Comparison of ENCODE assay signal across 9 cellular contexts in the genomic region with DNA sequence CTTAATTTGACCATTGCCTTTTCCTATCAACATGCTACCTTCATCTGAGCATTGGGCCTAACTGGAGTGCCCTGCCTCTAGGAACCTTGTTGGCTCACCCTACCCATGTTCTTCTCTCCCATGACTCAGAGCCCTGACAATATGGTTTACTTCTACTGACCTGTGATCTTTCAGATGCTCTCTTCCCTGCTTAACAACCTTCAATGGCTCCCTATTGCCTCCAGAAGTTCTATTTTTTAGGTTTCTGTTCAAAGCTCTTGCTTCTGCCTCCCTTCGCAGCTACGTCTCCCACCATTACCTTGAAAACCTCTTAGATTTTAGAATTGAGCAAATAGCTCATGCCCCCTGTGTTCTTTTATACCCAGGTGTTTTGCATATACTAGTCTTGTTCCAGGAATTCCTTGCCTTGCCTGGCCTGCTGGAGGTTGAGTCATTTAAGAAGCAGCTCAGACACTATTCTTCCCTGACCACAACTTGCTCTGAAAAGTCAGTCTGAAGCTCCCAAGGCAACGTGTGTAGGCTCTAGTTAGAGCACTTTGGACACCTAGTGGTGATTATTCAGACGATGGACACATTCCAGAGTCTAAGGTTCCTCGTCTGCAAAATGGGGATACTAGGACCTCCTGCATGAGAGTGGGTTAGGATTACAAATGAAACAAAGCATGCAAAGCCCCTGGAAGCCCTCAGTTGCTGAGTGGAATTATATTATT.
DNase-seq lines count a peak whose midpoint lies in the region; ATAC-seq and TF ChIP-seq lines count a peak whose summit lies in the region.
"Had no signal": no experiment of that assay in that cellular context is flagged by ENCODE, and none has a peak within 500 bp of the region (broad histone marks: within the 10 kb centered on the region; RNA-seq: fewer than 3 reads in every experiment).

No MANE protein-coding gene starts in this region.

- no peaks in the 10 kb centered on the region for H3K27me3 ChIP-seq in PC-3 (ENCODE audit: low read length)
- peaks cover 0 to 32% (median 0%) of the 10 kb centered on the region in 4 donors for H3K27me3 ChIP-seq in esophagus squamous epithelium

- TF ChIP-seq CTCF in GM13977 (IDR thresholded peaks at IDR 0.05; ENCODE audit: extremely low read depth, insufficient read depth, missing control alignments) (peak; percentile 20), PC-3 (conservative IDR thresholded peaks at IDR 0.05; ENCODE audit: low read depth, low read length) (peak; percentile 60), esophagus squamous epithelium (IDR thresholded peaks at IDR 0.05) (peak in 3 of 6 experiments; percentile 23 to 51 (median 27))

- no TSS peak for BruUV-seq in PC-3 (replicated peaks; lab: Mats Ljungman, UMichigan)

- no peak for TF ChIP-seq POLR2A in esophagus squamous epithelium (IDR thresholded peaks at IDR 0.05)

- no peak overlapping the region for H3K4me3 ChIP-seq in PC-3 (ENCODE audit: low read length)
- no peak overlapping the region for H3K4me3 ChIP-seq in skin epidermis
- no peak overlapping the region for H3K4me3 ChIP-seq in esophagus squamous epithelium

- CTCF ChIA-PET in PC-3 (lab: Charles Lee), result interaction anchor here (0.6 to 1.2 kb wide), 2 partner anchors 35 to 47 kb away, joined by 5 to 16 read pairs; no protein-coding TSS in a partner anchor

- WGBS in esophagus squamous epithelium, 2 donors, result 47 to 54% methylated on average over 5 of the region's 5 CpGs

- no peak for DNase-seq in GM13977 (ENCODE audit: low spot score)
- peak; percentile 76 for DNase-seq in PC-3
- peak; percentile 2 for DNase-seq in fibroblast of peridontal ligament (ENCODE audit: extremely low read depth)
- DNase-seq in esophagus squamous epithelium (lab: John Stamatoyannopoulos, UW), result no peak
- DNase-seq in occipital lobe (lab: John Stamatoyannopoulos, UW), result no peak
- DNase-seq in activated T-cell treated with anti-CD3 and anti-CD28 coated beads for 4 hours, result no peak
- DNase-seq: activated T-cell treated with anti-CD3 and anti-CD28 coated beads, Interleukin-2, amount 50 U/mL, for 4 hours had no signal

- no peaks in the 10 kb centered on the region for H3K36me3 ChIP-seq in PC-3 (ENCODE audit: low read depth, low read length)
- H3K36me3 ChIP-seq in esophagus squamous epithelium, result no peaks in the 10 kb centered on the region

- peak; percentile 88 for ATAC-seq in PC-3
- ATAC-seq in GM19351 (IDR thresholded peaks at IDR 0.05; ENCODE audit: unreplicated experiment), result no peak
- ATAC-seq: activated T-cell treated with anti-CD3 and anti-CD28 coated beads, Interleukin-2, amount 50 U/mL, for 4 hours had no signal

- intact Hi-C loops in PC-3 (cut with micrococcal nuclease), result loop anchor here (1.0 to 2.0 kb wide), 2 partner anchors 35 to 261 kb away; no protein-coding TSS in a partner anchor
- intact Hi-C loops in esophagus squamous epithelium (cut with DNase I), result no loop called here

- POLR2A ChIA-PET in PC-3 (lab: Charles Lee; ENCODE audit: unreplicated experiment), result no interaction called here

- H3K9ac ChIP-seq in PC-3 (ENCODE audit: low read length), result no peak overlapping the region

- no peaks in the 10 kb centered on the region for H3F3A ChIP-seq in PC-3 (ENCODE audit: low read length, unreplicated experiment)

- H2AFZ ChIP-seq in PC-3 (ENCODE audit: low read length), result no peak overlapping the region

- no peaks in the 10 kb centered on the region for H3K79me2 ChIP-seq in PC-3 (ENCODE audit: low read length)

- H3K9me3 ChIP-seq in PC-3 (ENCODE audit: low read length) (no peaks in the 10 kb centered on the region), esophagus squamous epithelium (no peaks in the 10 kb centered on the region)

- H3K27ac ChIP-seq in PC-3 (ENCODE audit: low read length) (no peak overlapping the region), skin epidermis (peak overlapping the region in 17 of 21 experiments; percentile 8 to 75 (median 47)), esophagus squamous epithelium (peak overlapping the region in 1 of 4 donors; percentile 40)

- no peak overlapping the region for H3K4me2 ChIP-seq in PC-3 (ENCODE audit: low read length)

- H3K4me1 ChIP-seq in PC-3 (ENCODE audit: insufficient read depth, low read length) (peaks cover 7% of the 10 kb centered on the region), esophagus squamous epithelium (peaks cover 0 to 11% (median 0%) of the 10 kb centered on the region in 3 donors)

- in situ Hi-C loops in GM13977 (cut with MboI; ENCODE audit: low pct_unique_long_range_greater_than_20kb, low sequenced_read_pairs, unreplicated experiment), result no loop called here

- H4K20me1 ChIP-seq in PC-3 (ENCODE audit: low read length), result no peaks in the 10 kb centered on the region

- no peaks in the 10 kb centered on the region for H3K9me2 ChIP-seq in PC-3 (replicated peaks; ENCODE audit: low read length)

Comparison
In these comparisons a context has a peak if more than half of its experiments do, and no peak if none do; other contexts are left out.
1. DNase-seq: peak in PC-3 (single experiment) and fibroblast of peridontal ligament (single experiment); none in GM13977 (single experiment), esophagus squamous epithelium (single experiment), occipital lobe (single experiment) and activated T-cell treated with anti-CD3 and anti-CD28 coated beads for 4 hours (single experiment).